In the genomic region with DNA sequence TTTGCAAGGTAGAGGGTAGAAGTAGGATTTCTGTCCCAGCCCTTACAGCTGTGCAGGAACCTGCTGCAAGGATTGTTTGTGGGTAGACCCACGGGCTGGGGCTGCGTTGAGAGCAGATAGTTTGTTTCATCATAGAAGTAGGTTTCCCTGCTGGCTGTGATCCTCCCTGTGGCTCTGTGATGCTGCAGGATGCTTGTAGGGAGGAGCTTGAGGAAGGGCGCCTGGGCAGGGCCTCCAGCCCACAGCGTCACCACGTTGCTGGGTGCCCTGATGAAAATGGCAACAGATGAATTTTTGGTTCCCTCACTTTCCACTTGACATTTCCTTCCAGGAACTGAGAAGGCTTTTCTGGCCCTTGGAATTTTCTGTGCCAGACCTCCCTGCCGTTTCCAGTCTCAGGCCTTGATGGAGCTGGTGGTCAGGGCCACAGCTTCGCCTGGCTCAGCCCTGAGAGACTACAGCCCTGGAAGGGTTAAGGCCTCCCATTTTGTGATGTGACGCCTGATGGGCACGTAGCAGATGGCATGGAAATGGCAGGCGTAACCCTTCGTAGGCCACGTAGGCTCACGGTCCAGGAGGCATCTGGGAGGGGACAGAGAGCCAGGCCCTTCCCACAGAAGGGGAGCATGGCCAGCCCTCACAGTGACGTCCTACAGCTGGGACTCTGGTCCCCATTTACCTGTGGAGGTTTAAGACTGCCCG, we compare ENCODE assay signal across 10 cellular contexts. TPM values are rescaled to one million over a fixed set of nuclear protein-coding genes. Genes with fewer than 3 reads are reported as not detected.
DNase-seq lines count a peak whose midpoint lies in the region; ATAC-seq and TF ChIP-seq lines count a peak whose summit lies in the region.
"Had no signal": no experiment of that assay in that cellular context is flagged by ENCODE, and none has a peak within 500 bp of the region (broad histone marks: within the 10 kb centered on the region; RNA-seq: fewer than 3 reads in every experiment).

No MANE protein-coding gene starts in this region.

- no peaks in the 10 kb centered on the region for H3F3A ChIP-seq in neural progenitor cell (ENCODE audit: low read depth)

- H3K9me3 ChIP-seq in CD4-positive, alpha-beta memory T cell (ENCODE audit: control insufficient read depth in 1 of 2, low read length in 2 of 2): no peaks in the 10 kb centered on the region
- H3K9me3 ChIP-seq in T-helper 17 cell (ENCODE audit: control insufficient read depth, low read length, poor library complexity, severe bottlenecking): no peaks in the 10 kb centered on the region
- H3K9me3 ChIP-seq in neural progenitor cell (ENCODE audit: low read depth): no peaks in the 10 kb centered on the region
- no peaks in the 10 kb centered on the region for H3K9me3 ChIP-seq in upper lobe of right lung

- peak overlapping the region; percentile 31 for H3K9ac ChIP-seq in neural progenitor cell

- TF ChIP-seq CTCF in neural progenitor cell (IDR thresholded peaks at IDR 0.05) (no peak), upper lobe of right lung (IDR thresholded peaks at IDR 0.05) (no peak)

- H3K4me3 Mint-ChIP-seq in CD4-positive, alpha-beta memory T cell: peak overlapping the region in 6 of 8 donors; percentile 14 to 73 (median 54)
- H3K4me3 Mint-ChIP-seq in T-helper 17 cell (peak overlapping the region; percentile 67), neural progenitor cell (no peak overlapping the region)
- peak overlapping the region; percentile 42 for H3K4me3 Mint-ChIP-seq in central memory CD8-positive, alpha-beta T cell

- H2AFZ ChIP-seq in neural progenitor cell (replicated peaks): no peak overlapping the region

- peaks cover 90% of the 10 kb centered on the region for H3K4me1 ChIP-seq in CD4-positive, alpha-beta memory T cell (ENCODE audit: insufficient read depth, low read length)
- H3K4me1 ChIP-seq in neural progenitor cell: peaks cover 12% of the 10 kb centered on the region
- peaks cover 56% of the 10 kb centered on the region for H3K4me1 ChIP-seq in upper lobe of right lung

- intact Hi-C loops in CD4-positive, alpha-beta memory T cell (cut with micrococcal nuclease): loop anchor here (1.0 to 5.0 kb wide), 2 partner anchors 12 to 40 kb away; no protein-coding TSS in a partner anchor
- intact Hi-C loops in upper lobe of right lung (cut with DNase I): no loop called here

- ATAC-seq in T-helper 17 cell (peak; percentile 86), upper lobe of right lung (no peak), GM18873 (IDR thresholded peaks at IDR 0.05; ENCODE audit: low FRiP score, unreplicated experiment) (no peak)
- peak; percentile 45 for ATAC-seq in central memory CD8-positive, alpha-beta T cell (replicated peaks; ENCODE audit: extremely low read depth, poor library complexity, severe bottlenecking)
- ATAC-seq: HCT116 had no signal

- H3K27ac ChIP-seq in CD4-positive, alpha-beta memory T cell (ENCODE audit: low read depth, low read length): peak overlapping the region; percentile 52
- H3K27ac ChIP-seq in neural progenitor cell (no peak overlapping the region), upper lobe of right lung (no peak overlapping the region)

- no peaks in the 10 kb centered on the region for H3K27me3 Mint-ChIP-seq in CD4-positive, alpha-beta memory T cell
- no peaks in the 10 kb centered on the region for H3K27me3 Mint-ChIP-seq in T-helper 17 cell
- no peaks in the 10 kb centered on the region for H3K27me3 Mint-ChIP-seq in central memory CD8-positive, alpha-beta T cell
- H3K27me3 Mint-ChIP-seq in neural progenitor cell (ENCODE audit: insufficient read depth, low read depth): peaks cover 5% of the 10 kb centered on the region

- H3K27ac Mint-ChIP-seq in CD4-positive, alpha-beta memory T cell: peak overlapping the region; percentile 79 to 95 (median 90)
- H3K27ac Mint-ChIP-seq in T-helper 17 cell (peak overlapping the region; percentile 88), neural progenitor cell (peak overlapping the region; percentile 90)
- H3K27ac Mint-ChIP-seq in central memory CD8-positive, alpha-beta T cell (ENCODE audit: low read depth): peak overlapping the region; percentile 39

- peaks cover 99% of the 10 kb centered on the region for H4K20me1 ChIP-seq in neural progenitor cell (ENCODE audit: low read depth)

- H3K9me3 Mint-ChIP-seq in CD4-positive, alpha-beta memory T cell: no peaks in the 10 kb centered on the region
- no peaks in the 10 kb centered on the region for H3K9me3 Mint-ChIP-seq in central memory CD8-positive, alpha-beta T cell
- no peaks in the 10 kb centered on the region for H3K9me3 Mint-ChIP-seq in neural progenitor cell

- POLR2A ChIA-PET in CD4-positive, alpha-beta memory T cell (lab: Charles Lee; ENCODE audit: partially characterized antibody): interaction anchor here (1.1 to 3.0 kb wide), 5 partner anchors 11 to 59 kb away, joined by 3 to 21 read pairs (median 9); a partner anchor contains a TSS

- H3K79me2 ChIP-seq in neural progenitor cell (ENCODE audit: low read depth): peaks cover 100% of the 10 kb centered on the region

- H3K4me1 Mint-ChIP-seq in CD4-positive, alpha-beta memory T cell: peaks cover 63 to 95% (median 81%) of the 10 kb centered on the region in 4 donors
- H3K4me1 Mint-ChIP-seq in T-helper 17 cell (peaks cover 66% of the 10 kb centered on the region), neural progenitor cell (peaks cover 20% of the 10 kb centered on the region)
- H3K4me1 Mint-ChIP-seq in central memory CD8-positive, alpha-beta T cell: peaks cover 66% of the 10 kb centered on the region

- peaks cover 3 to 11% of the 10 kb centered on the region in 2 donors for H3K36me3 Mint-ChIP-seq in CD4-positive, alpha-beta memory T cell
- H3K36me3 Mint-ChIP-seq in T-helper 17 cell (ENCODE audit: low read depth) (peaks cover 8% of the 10 kb centered on the region), neural progenitor cell (peaks cover 7% of the 10 kb centered on the region)
- peaks cover 15% of the 10 kb centered on the region for H3K36me3 Mint-ChIP-seq in central memory CD8-positive, alpha-beta T cell (ENCODE audit: insufficient read depth)

- no peak overlapping the region for H3K4me2 ChIP-seq in neural progenitor cell

- peak; percentile 58 to 81 (median 74) for DNase-seq in CD4-positive, alpha-beta memory T cell
- DNase-seq in T-helper 17 cell (peak in 2 of 3 donors; percentile 19 to 33), neural progenitor cell (ENCODE audit: low spot score) (no peak), NCI-H1417 (lab: John Stamatoyannopoulos, UW) (no peak), upper lobe of right lung (no peak), LoVo (ENCODE audit: low spot score) (no peak)
- peak in 1 of 2 donors; percentile 43 for DNase-seq in central memory CD8-positive, alpha-beta T cell (ENCODE audit: low spot score in 2 of 2)
- DNase-seq: NCI-H1092 had no signal

- H3K4me3 ChIP-seq in CD4-positive, alpha-beta memory T cell (ENCODE audit: low read length in 2 of 2): no peak overlapping the region
- H3K4me3 ChIP-seq in neural progenitor cell: no peak overlapping the region
- H3K4me3 ChIP-seq in upper lobe of right lung: no peak overlapping the region

- no peaks in the 10 kb centered on the region for H3K27me3 ChIP-seq in CD4-positive, alpha-beta memory T cell (ENCODE audit: insufficient read depth, low read length)
- no peaks in the 10 kb centered on the region for H3K27me3 ChIP-seq in neural progenitor cell
- H3K27me3 ChIP-seq in upper lobe of right lung: no peaks in the 10 kb centered on the region

- no peaks in the 10 kb centered on the region for H3K36me3 ChIP-seq in CD4-positive, alpha-beta memory T cell (ENCODE audit: insufficient read depth, low read length)
- H3K36me3 ChIP-seq in neural progenitor cell (no peaks in the 10 kb centered on the region), upper lobe of right lung (no peaks in the 10 kb centered on the region)

- CTCF ChIA-PET in CD4-positive, alpha-beta memory T cell (lab: Charles Lee; ENCODE audit: partially characterized antibody): interaction anchor here (2.0 to 2.1 kb wide), 2 partner anchors 42 to 43 kb away, joined by 5 to 9 read pairs; a partner anchor contains a TSS

RNA-seq across cellular contexts. Expression of a gene that starts 42.2 kb away (rescaled TPM):
- 100 to 1,000 TPM; 101 to 108 TPM for total RNA-seq in CD4-positive, alpha-beta memory T cell
- 10 to 100 TPM in 1 of 2 donors, 1 to 10 TPM in 1; 3.8 to 30.6 TPM for polyA plus RNA-seq in CD4-positive, alpha-beta memory T cell
- total RNA-seq in T-helper 17 cell: 100 to 1,000 TPM; 129 to 153 TPM
- total RNA-seq in neural progenitor cell (ENCODE audit: low replicate concordance): 37.9 and 49.8 TPM in 2 replicates
- total RNA-seq in upper lobe of right lung: 85.8 TPM

Comparison
In these comparisons a context has a peak if more than half of its experiments do, and no peak if none do; other contexts are left out.
1. DNase-seq: peak in CD4-positive, alpha-beta memory T cell (5 of 5) and T-helper 17 cell (2 of 3); none in neural progenitor cell (single experiment), NCI-H1417 (0 of 3), upper lobe of right lung (single experiment) and LoVo (single experiment).
2. H3K27ac Mint-ChIP-seq: peak in every context shown above with its lines; median percentile 90 in CD4-positive, alpha-beta memory T cell; 90 in neural progenitor cell; 88 in T-helper 17 cell; 39 in central memory CD8-positive, alpha-beta T cell.
3. ATAC-seq: peak in T-helper 17 cell (single experiment) and central memory CD8-positive, alpha-beta T cell (single experiment); none in upper lobe of right lung (single experiment) and GM18873 (single experiment).